Comparison of ENCODE assay signal across 9 cellular contexts in the genomic region with DNA sequence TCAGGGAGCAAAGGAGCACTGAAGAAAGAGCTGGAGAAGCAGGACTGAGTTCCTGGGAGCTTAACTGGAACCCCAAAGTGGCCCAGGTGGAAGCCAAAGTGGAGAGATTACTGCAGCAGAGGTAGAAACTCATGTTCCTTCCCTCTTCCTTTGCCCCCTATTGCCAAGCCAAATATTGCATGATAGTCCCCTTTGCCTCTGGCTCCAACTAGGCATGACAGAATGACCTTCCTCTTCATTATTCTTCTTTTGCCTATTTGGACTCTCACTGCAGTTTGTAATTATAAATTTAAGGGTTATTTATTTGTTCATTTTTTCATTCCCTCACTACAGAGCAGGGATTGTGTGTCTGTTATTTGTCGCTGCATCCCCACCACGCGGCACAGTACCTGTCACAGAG. TPM values are rescaled to one million over a fixed set of nuclear protein-coding genes. Genes with fewer than 3 reads are reported as not detected.
"Had no signal": no experiment of that assay in that cellular context is flagged by ENCODE, and none has a peak within 500 bp of the region (broad histone marks: within the 10 kb centered on the region; RNA-seq: fewer than 3 reads in every experiment).

No MANE protein-coding gene starts in this region.

- FAIRE-seq: G401.6, GM12878, GM12891, GM12892, GM18507, GM19239 had no signal

- H3K4me3 ChIP-seq: GM12878 had no signal

- DNase-seq: GDM1, GF-D8 had no signal

- ATAC-seq: GM12878 had no signal

RNA-seq across cellular contexts. Expression of gene SPANXB1, which starts 22.1 kb away (rescaled TPM):
- total RNA-seq: G401, GM12878 had no signal
